Comparison of ENCODE assay signal across 8 cellular contexts in genomic region chr5:62233083-62234046, GRCh38.
DNase-seq lines count a peak whose midpoint lies in the region; ATAC-seq and TF ChIP-seq lines count a peak whose summit lies in the region.
"Not testable (repeated sequence)": the region's sequence is repeated elsewhere in the genome, so short reads cannot be mapped to it uniquely, and the experiment has no call there.

No MANE protein-coding gene starts in this region.

- ATAC-seq in GM21367 (IDR thresholded peaks at IDR 0.05; ENCODE audit: unreplicated experiment) (peak; percentile 55), HG02870 (IDR thresholded peaks at IDR 0.05; ENCODE audit: unreplicated experiment) (peak; percentile 35), HG03571 (IDR thresholded peaks at IDR 0.05; ENCODE audit: unreplicated experiment) (peak; percentile 68), left ventricle myocardium superior (peak; percentile 64)

- H4K20me1 ChIP-seq in smooth muscle cell (ENCODE audit: low read depth) = not testable (repeated sequence)

- H3K36me3 ChIP-seq in smooth muscle cell (ENCODE audit: low read depth) = not testable (repeated sequence)

- TF ChIP-seq CTCF in GM12865 (IDR thresholded peaks at IDR 0.05; ENCODE audit: insufficient read depth, low read depth, low read length, missing control alignments); brain (conservative IDR thresholded peaks at IDR 0.05); smooth muscle cell (IDR thresholded peaks at IDR 0.05; ENCODE audit: borderline replicate concordance, insufficient read depth, poor library complexity, severe bottlenecking): not testable (repeated sequence)

- H3K27ac ChIP-seq in smooth muscle cell (ENCODE audit: low read depth) = peak overlapping the region; percentile 78

- H3K27ac Mint-ChIP-seq in brain = peak overlapping the region in 3 of 5 experiments; percentile 68 to 94 (median 70)

- H3K9ac ChIP-seq in smooth muscle cell (ENCODE audit: low read depth) = peak overlapping the region; percentile 57

- peaks cover 34% of the 10 kb centered on the region for H3K4me1 Mint-ChIP-seq in brain

- H3K9me3 ChIP-seq in smooth muscle cell (replicated peaks; ENCODE audit: low read depth) = not testable (repeated sequence)

- H3K4me3 Mint-ChIP-seq in brain = peak overlapping the region in 1 of 5 experiments; percentile 44

- not testable (repeated sequence) for H3K79me2 ChIP-seq in smooth muscle cell (ENCODE audit: low read depth)

- not testable (repeated sequence) for H3K9me3 Mint-ChIP-seq in brain

- 35% methylated on average over 6 of the region's 6 CpGs for WGBS in smooth muscle cell (ENCODE audit: low lambda C conversion rate)

- intact Hi-C loops in left ventricle myocardium superior (cut with micrococcal nuclease) = not testable (repeated sequence)

- DNase-seq in GM12865 (ENCODE audit: low read depth) (peak; percentile 77), SIG-M5 treated with dmso at 0.1 percent for 504 hours (lab: John Stamatoyannopoulos, UW; ENCODE audit: unreplicated experiment) (peak; percentile 40)
- not testable (repeated sequence) for DNase-seq in left ventricle myocardium superior; smooth muscle cell (lab: John Stamatoyannopoulos, UW; ENCODE audit: unreplicated experiment)

- H2AFZ ChIP-seq in smooth muscle cell (ENCODE audit: low read depth) = not testable (repeated sequence)

- not testable (repeated sequence) for H3K27me3 Mint-ChIP-seq in brain

- H3K4me1 ChIP-seq in smooth muscle cell (ENCODE audit: low read depth) = not testable (repeated sequence)

- not testable (repeated sequence) for H3F3A ChIP-seq in smooth muscle cell (ENCODE audit: low read depth)

- not testable (repeated sequence) for H3K27me3 ChIP-seq in smooth muscle cell (ENCODE audit: low read depth)

- not testable (repeated sequence) for H3K4me3 ChIP-seq in GM12865 (ENCODE audit: low read depth, low read length); smooth muscle cell

- H3K4me2 ChIP-seq in smooth muscle cell = peak overlapping the region; percentile 43

- H3K36me3 Mint-ChIP-seq in brain = not testable (repeated sequence)
